ENCODE assay signal across 8 cellular contexts in genomic region chr3:112990672-112991602, GRCh38. TPM values are rescaled to one million over a fixed set of nuclear protein-coding genes. Genes with fewer than 3 reads are reported as not detected.
DNase-seq lines count a peak whose midpoint lies in the region; ATAC-seq and TF ChIP-seq lines count a peak whose summit lies in the region.

Gene GTPBP8 (plus strand): TSS chr3:112990984. CDS start chr3:112991000, 16 bp downstream.

- POLR2A ChIA-PET in PC-3 (lab: Charles Lee; ENCODE audit: unreplicated experiment): interaction anchor here (0.6 to 1.1 kb wide), 5 partner anchors 20 to 523 kb away, joined by 3 to 8 read pairs (median 6); a partner anchor contains a TSS

- H3K27me3 ChIP-seq in PC-3 (ENCODE audit: low read length): no peaks in the 10 kb centered on the region
- H3K27me3 ChIP-seq in mucosa of rectum (ENCODE audit: control insufficient read depth in 2 of 2, insufficient read depth in 2 of 2, low read length in 2 of 2): no peaks in the 10 kb centered on the region

- peaks cover 49% of the 10 kb centered on the region for H3K79me2 ChIP-seq in PC-3 (ENCODE audit: low read length)

- peak; percentile 83 for DNase-seq in DMS114 treated with DMSO at 0.1 percent for 48 hours (lab: John Stamatoyannopoulos, UW; ENCODE audit: unreplicated experiment)
- peak; percentile 89 for DNase-seq in PC-3
- DNase-seq in activated T-cell treated with anti-CD3 and anti-CD28 coated beads, Interleukin-2, amount 50 U/mL, for 1 hour: peak; percentile 82
- peak; percentile 92 to 93 for DNase-seq in erythroblast (lab: John Stamatoyannopoulos, UW)
- peak; percentile 90 for DNase-seq in stimulated activated CD8-positive, alpha-beta memory T cell treated with anti-CD3 and anti-CD28 coated beads, Interleukin-4, amount 100 ng/mL, for 48 hours

- peak within 1 kb of the TSS; percentile 87 for H3K4me3 ChIP-seq in PC-3 (ENCODE audit: low read length)
- H3K4me3 ChIP-seq in mucosa of rectum (ENCODE audit: low read length in 2 of 2): peak within 1 kb of the TSS; percentile 93 to 99

- TF ChIP-seq POLR2A in erythroblast (IDR thresholded peaks at IDR 0.05; ENCODE audit: low read length): peak; percentile 98

- H3F3A ChIP-seq in PC-3 (ENCODE audit: low read length, unreplicated experiment): no peaks in the 10 kb centered on the region

- intact Hi-C loops in PC-3 (cut with micrococcal nuclease): loop anchor here (1.0 kb wide), 1 partner anchor 429 kb away; the partner anchor contains the start of gene SLC35A5

- peak within 1 kb of the TSS; percentile 80 for H2AFZ ChIP-seq in PC-3 (ENCODE audit: low read length)

- 0 out of 2 replicates have a peak, but pooled peaks have one; percentile 15 for TF ChIP-seq EP300 in Ishikawa (IDR thresholded peaks at IDR 0.05; ENCODE audit: borderline replicate concordance)

- H4K20me1 ChIP-seq in PC-3 (ENCODE audit: low read length): peaks cover 9% of the 10 kb centered on the region; the same call in 1 of the 2 replicates

- ATAC-seq in GM21576 (IDR thresholded peaks at IDR 0.05; ENCODE audit: unreplicated experiment) (peak; percentile 91), PC-3 (peak; percentile 95)

- peak within 1 kb of the TSS; percentile 88 for H3K4me2 ChIP-seq in PC-3 (ENCODE audit: low read length)

- TF ChIP-seq RAD21 in Ishikawa (IDR thresholded peaks at IDR 0.05; ENCODE audit: low read depth): no peak

- CTCF ChIA-PET in PC-3 (lab: Charles Lee): interaction anchor here (0.6 to 1.5 kb wide), 3 partner anchors 177 to 344 kb away, joined by 3 to 5 read pairs (median 4); no protein-coding TSS in a partner anchor

- TSS peak; percentile 83 for BruUV-seq in PC-3 (replicated peaks; lab: Mats Ljungman, UMichigan)

- H3K9ac ChIP-seq in PC-3 (ENCODE audit: low read length): peak within 1 kb of the TSS; percentile 89
- H3K9ac ChIP-seq in mucosa of rectum (ENCODE audit: low read depth in 1 of 2, low read length in 2 of 2): peak within 1 kb of the TSS; percentile 93 to 99

- H3K4me1 ChIP-seq in PC-3 (ENCODE audit: insufficient read depth, low read length): peaks cover 23% of the 10 kb centered on the region
- peaks cover 5 to 13% of the 10 kb centered on the region in 2 donors for H3K4me1 ChIP-seq in mucosa of rectum (ENCODE audit: control insufficient read depth in 2 of 2, insufficient read depth in 2 of 2, low read length in 2 of 2)

- H3K9me2 ChIP-seq in PC-3 (replicated peaks; ENCODE audit: low read length): no peaks in the 10 kb centered on the region

- H3K36me3 ChIP-seq in PC-3 (ENCODE audit: low read depth, low read length) (no peaks in the 10 kb centered on the region), mucosa of rectum (ENCODE audit: control insufficient read depth in 2 of 2, insufficient read depth in 2 of 2, low read length in 2 of 2) (no peaks in the 10 kb centered on the region)

- H3K27ac ChIP-seq in PC-3 (ENCODE audit: low read length) (peak within 1 kb of the TSS; percentile 93), mucosa of rectum (ENCODE audit: low read depth in 2 of 2, low read length in 2 of 2) (peak within 1 kb of the TSS; percentile 99)

- no peak for TF ChIP-seq CTCF in PC-3 (conservative IDR thresholded peaks at IDR 0.05; ENCODE audit: low read depth, low read length)

- H3K9me3 ChIP-seq in PC-3 (ENCODE audit: low read length): no peaks in the 10 kb centered on the region
- no peaks in the 10 kb centered on the region for H3K9me3 ChIP-seq in mucosa of rectum (ENCODE audit: control insufficient read depth in 2 of 2, low read length in 2 of 2)

TF ChIP-seq in Ishikawa, 13 proteins besides CTCF, POLR2A, EP300 and RAD21:
- TF ChIP-seq NFIC (IDR thresholded peaks at IDR 0.05) (no peak; the same call in 1 of the 2 replicates), MAX (IDR thresholded peaks at IDR 0.05) (peak; percentile 81), CREB1 (IDR thresholded peaks at IDR 0.05; ENCODE audit: low read depth) (peak; percentile 46; the same call in 1 of the 2 replicates), YY1 (IDR thresholded peaks at IDR 0.05; ENCODE audit: low read depth) (peak; percentile 92), ZBTB7A (IDR thresholded peaks at IDR 0.05; ENCODE audit: low read depth) (no peak), TAF1 (IDR thresholded peaks at IDR 0.05; ENCODE audit: low read depth) (peak; percentile 89), USF1 (IDR thresholded peaks at IDR 0.05) (0 out of 2 replicates have a peak, but pooled peaks have one; percentile 17)

RNA-seq across cellular contexts. Expression of gene GTPBP8, which starts in this region (rescaled TPM):
- total RNA-seq in PC-3 (2014; rRNA removed): 63.8 and 87.2 TPM in 2 replicates

Comparison
In these comparisons a context has a peak if more than half of its experiments do, and no peak if none do; other contexts are left out.
1. Peak in every context shown above with its lines: DNase-seq, ATAC-seq, H3K4me3 ChIP-seq and H3K27ac ChIP-seq.